11 cellular contexts compared by ENCODE assay signal in the genomic region with DNA sequence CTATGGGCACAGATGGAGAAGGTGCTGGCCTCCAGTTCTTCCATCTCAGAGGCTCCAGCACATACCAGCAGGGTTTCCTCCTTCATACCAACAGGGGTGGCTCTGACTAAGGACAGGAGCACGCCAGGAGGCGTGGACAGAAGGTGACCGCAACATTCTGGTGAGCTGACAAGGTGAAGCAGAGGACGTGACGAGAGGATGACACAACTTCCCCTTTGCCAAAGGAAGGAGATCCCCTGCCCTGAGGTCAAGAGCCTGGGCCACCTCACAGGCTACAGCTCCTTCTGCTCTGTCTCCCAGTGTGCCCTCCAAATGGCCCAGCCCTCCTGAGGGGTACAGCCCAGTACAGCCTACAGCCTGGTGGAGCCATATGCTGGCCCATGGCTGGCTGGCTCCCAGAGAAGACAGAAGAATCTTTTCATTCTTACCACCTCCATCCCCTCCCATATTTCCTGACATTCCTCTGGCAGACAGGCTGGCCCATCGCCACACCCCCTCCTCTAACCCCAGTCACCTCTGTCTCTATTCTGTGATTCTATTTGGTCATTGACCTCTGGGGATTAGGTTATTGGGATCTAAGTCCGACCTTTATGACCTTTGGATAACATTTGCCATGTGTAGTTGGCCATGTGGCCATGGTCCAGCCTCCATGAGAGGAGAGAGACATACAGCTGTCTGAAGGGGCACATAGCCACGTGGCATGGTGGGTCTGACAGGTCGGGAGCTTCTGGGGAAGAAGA. TPM values are rescaled to one million over a fixed set of nuclear protein-coding genes. Genes with fewer than 3 reads are reported as not detected.
DNase-seq lines count a peak whose midpoint lies in the region; ATAC-seq and TF ChIP-seq lines count a peak whose summit lies in the region.
"Had no signal": no experiment of that assay in that cellular context is flagged by ENCODE, and none has a peak within 500 bp of the region (broad histone marks: within the 10 kb centered on the region; RNA-seq: fewer than 3 reads in every experiment).

No MANE protein-coding gene starts in this region.

- H3K9me3 Mint-ChIP-seq in memory B cell: no peaks in the 10 kb centered on the region
- H3K9me3 Mint-ChIP-seq in activated T-helper 2 cell treated with anti-CD3 and anti-CD28 coated beads, Interferon-gamma antibody, Interleukin-2, Interleukin-4, amounts not matched to agents 10 μg/mL and 5 μg/mL and 100 μg/mL, durations not matched to agents 14 hours and 24 hours and 36 hours: no peaks in the 10 kb centered on the region

- ATAC-seq in HG02973 (IDR thresholded peaks at IDR 0.05; ENCODE audit: unreplicated experiment): peak; percentile 74
- peak; percentile 64 for ATAC-seq in memory B cell (ENCODE audit: low read depth)
- ATAC-seq in HG02623 (IDR thresholded peaks at IDR 0.05; ENCODE audit: unreplicated experiment): no peak
- ATAC-seq in HG03442 (IDR thresholded peaks at IDR 0.05; ENCODE audit: unreplicated experiment): no peak

- peaks cover 2% of the 10 kb centered on the region for H3K27me3 Mint-ChIP-seq in memory B cell
- no peaks in the 10 kb centered on the region for H3K27me3 Mint-ChIP-seq in activated T-helper 2 cell treated with anti-CD3 and anti-CD28 coated beads, Interferon-gamma antibody, Interleukin-2, Interleukin-4, amounts not matched to agents 10 μg/mL and 5 μg/mL and 100 μg/mL, durations not matched to agents 14 hours and 24 hours and 36 hours (ENCODE audit: low read depth)

- H3K4me1 Mint-ChIP-seq in memory B cell: peaks cover 11% of the 10 kb centered on the region
- H3K4me1 Mint-ChIP-seq in activated T-helper 2 cell treated with anti-CD3 and anti-CD28 coated beads, Interferon-gamma antibody, Interleukin-2, Interleukin-4, amounts not matched to agents 10 μg/mL and 5 μg/mL and 100 μg/mL, durations not matched to agents 14 hours and 24 hours and 36 hours (ENCODE audit: low read depth): peaks cover 39% of the 10 kb centered on the region

- no peaks in the 10 kb centered on the region for H3K36me3 Mint-ChIP-seq in memory B cell
- H3K36me3 Mint-ChIP-seq in activated T-helper 2 cell treated with anti-CD3 and anti-CD28 coated beads, Interferon-gamma antibody, Interleukin-2, Interleukin-4, amounts not matched to agents 10 μg/mL and 5 μg/mL and 100 μg/mL, durations not matched to agents 14 hours and 24 hours and 36 hours (ENCODE audit: low read depth): no peaks in the 10 kb centered on the region

- intact Hi-C loops in activated T-helper 2 cell treated with anti-CD3 and anti-CD28 coated beads, Interferon-gamma antibody, Interleukin-2, Interleukin-4, amounts not matched to agents 10 μg/mL and 5 μg/mL and 100 μg/mL, durations not matched to agents 14 hours and 24 hours and 36 hours (cut with micrococcal nuclease): no loop called here

- TF ChIP-seq CTCF in GM10248 (IDR thresholded peaks at IDR 0.05; ENCODE audit: control extremely low read depth, extremely low read depth, low read depth, missing control alignments): no peak

- DNase-seq in GM10248 (ENCODE audit: extremely low spot score) (peak; percentile 59), SW480 (ENCODE audit: low spot score) (peak; percentile 50), memory B cell (ENCODE audit: low spot score in 2 of 2) (no peak), Ammon's horn (ENCODE audit: low spot score) (no peak)
- DNase-seq in activated T-helper 2 cell treated with anti-CD3 and anti-CD28 coated beads, Interferon-gamma antibody, Interleukin-2, Interleukin-4, amounts not matched to agents 10 μg/mL and 5 μg/mL and 100 μg/mL, durations not matched to agents 14 hours and 24 hours and 36 hours (ENCODE audit: low spot score): no peak
- DNase-seq: activated CD4-positive, CD25-positive, alpha-beta regulatory T cell; MG63 had no signal

- CTCF ChIA-PET in GM10248 (lab: Yijun Ruan, JAX): interaction anchor here (1.0 to 2.2 kb wide), 3 partner anchors 30 to 165 kb away, joined by 3 to 5 read pairs (median 3); no protein-coding TSS in a partner anchor

- POLR2A ChIA-PET in GM10248 (lab: Yijun Ruan, JAX): no interaction called here

- H3K4me3 Mint-ChIP-seq in memory B cell: no peak overlapping the region
- no peak overlapping the region for H3K4me3 Mint-ChIP-seq in activated T-helper 2 cell treated with anti-CD3 and anti-CD28 coated beads, Interferon-gamma antibody, Interleukin-2, Interleukin-4, amounts not matched to agents 10 μg/mL and 5 μg/mL and 100 μg/mL, durations not matched to agents 14 hours and 24 hours and 36 hours (ENCODE audit: low read depth)
- H3K4me3 Mint-ChIP-seq: activated naive CD8-positive, alpha-beta T cell had no signal

- no peak overlapping the region for H3K27ac Mint-ChIP-seq in memory B cell
- no peak overlapping the region for H3K27ac Mint-ChIP-seq in activated T-helper 2 cell treated with anti-CD3 and anti-CD28 coated beads, Interferon-gamma antibody, Interleukin-2, Interleukin-4, amounts not matched to agents 10 μg/mL and 5 μg/mL and 100 μg/mL, durations not matched to agents 14 hours and 24 hours and 36 hours
- H3K27ac Mint-ChIP-seq: activated naive CD8-positive, alpha-beta T cell had no signal

RNA-seq across cellular contexts. Expression of gene LAMB3, which starts 5.1 kb away (rescaled TPM):
- 11.3 and 11.5 TPM in 2 replicates for total RNA-seq in activated T-helper 2 cell treated with anti-CD3 and anti-CD28 coated beads, Interferon-gamma antibody, Interleukin-2, Interleukin-4, amounts not matched to agents 10 μg/mL and 5 μg/mL and 100 μg/mL, durations not matched to agents 14 hours and 24 hours and 36 hours

RNA-seq across cellular contexts. Expression of gene G0S2, which starts 17.9 kb away (rescaled TPM):
- total RNA-seq in activated T-helper 2 cell treated with anti-CD3 and anti-CD28 coated beads, Interferon-gamma antibody, Interleukin-2, Interleukin-4, amounts not matched to agents 10 μg/mL and 5 μg/mL and 100 μg/mL, durations not matched to agents 14 hours and 24 hours and 36 hours: 49.3 and 49.4 TPM in 2 replicates

RNA-seq across cellular contexts. Expression of gene HSD11B1, which starts 47.3 kb away (rescaled TPM):
- total RNA-seq in activated T-helper 2 cell treated with anti-CD3 and anti-CD28 coated beads, Interferon-gamma antibody, Interleukin-2, Interleukin-4, amounts not matched to agents 10 μg/mL and 5 μg/mL and 100 μg/mL, durations not matched to agents 14 hours and 24 hours and 36 hours: 8.2 and 8.6 TPM in 2 replicates

Comparison
In these comparisons a context has a peak if more than half of its experiments do, and no peak if none do; other contexts are left out.
1. DNase-seq: peak in GM10248 (single experiment) and SW480 (single experiment); none in memory B cell (0 of 2), Ammon's horn (single experiment) and activated T-helper 2 cell treated with anti-CD3 and anti-CD28 coated beads, Interferon-gamma antibody, Interleukin-2, Interleukin-4, amounts not matched to agents 10 μg/mL and 5 μg/mL and 100 μg/mL, durations not matched to agents 14 hours and 24 hours and 36 hours (single experiment).
2. ATAC-seq: peak in HG02973 (single experiment) and memory B cell (single experiment); none in HG02623 (single experiment) and HG03442 (single experiment).